In the genomic region with DNA sequence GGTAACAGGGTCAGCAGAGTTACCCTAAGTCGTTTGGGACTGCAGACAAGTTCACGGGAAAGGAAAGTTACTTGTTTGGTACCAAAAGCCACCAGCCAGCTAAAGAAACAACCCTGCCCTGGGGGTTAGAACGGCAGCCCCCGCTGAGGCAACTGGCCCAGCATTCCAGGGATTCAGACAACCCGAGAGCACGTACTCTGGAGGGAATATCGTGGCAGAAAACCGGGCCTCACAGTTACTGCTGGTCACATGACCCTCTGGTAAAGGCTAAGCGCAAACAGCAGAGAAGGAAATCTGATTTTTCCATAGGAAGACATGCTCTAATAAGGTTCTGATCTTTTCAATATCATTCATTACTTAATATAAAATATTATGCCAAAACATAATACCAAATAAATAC, we compare ENCODE assay signal across 32 cellular contexts. TPM values are rescaled to one million over a fixed set of nuclear protein-coding genes. Genes with fewer than 3 reads are reported as not detected.
"Had no signal": no experiment of that assay in that cellular context is flagged by ENCODE, and none has a peak within 500 bp of the region (broad histone marks: within the 10 kb centered on the region; RNA-seq: fewer than 3 reads in every experiment).

No MANE protein-coding gene starts in this region.

- H3K9me3 Mint-ChIP-seq: dendritic cell treated with granulocyte-macrophage colony-stimulating factor and Interleukin-4, amounts not matched to agents 40 ng/mL and 50 ng/mL, for 4 days; endodermal cell; naive thymus-derived CD8-positive, alpha-beta T cell; nephron progenitor cell; stimulated activated naive CD8-positive, alpha-beta T cell treated with anti-CD3 and anti-CD28 coated beads, Interleukin-15, amount 100 ng/mL, for 72 hours had no signal

- H3K36me3 ChIP-seq: colonic mucosa, ovary, suprapubic skin, transverse colon, vagina had no signal

- H3K4me1 ChIP-seq: colonic mucosa, gastrocnemius medialis, psoas muscle, spleen, suprapubic skin, vagina had no signal

- H3K4me3 ChIP-seq: colonic mucosa, gastrocnemius medialis, lung, ovary, psoas muscle, skin epidermis, spleen, suprapubic skin, transverse colon, vagina had no signal

- H3K9me3 ChIP-seq: colonic mucosa, gastrocnemius medialis, ovary, psoas muscle, spleen, suprapubic skin, transverse colon, vagina had no signal

- ATAC-seq: esophagus mucosa; gastrocnemius medialis; left lobe of liver; naive thymus-derived CD8-positive, alpha-beta T cell; psoas muscle; right cardiac atrium; stimulated activated naive CD8-positive, alpha-beta T cell treated with anti-CD3 and anti-CD28 coated beads, Interleukin-15, amount 100 ng/mL, for 72 hours had no signal

- H3K4me3 Mint-ChIP-seq: dendritic cell treated with granulocyte-macrophage colony-stimulating factor and Interleukin-4, amounts not matched to agents 40 ng/mL and 50 ng/mL, for 4 days; endodermal cell; naive thymus-derived CD8-positive, alpha-beta T cell; nephron progenitor cell; stimulated activated naive CD8-positive, alpha-beta T cell treated with anti-CD3 and anti-CD28 coated beads, Interleukin-15, amount 100 ng/mL, for 72 hours had no signal

- DNase-seq: colonic mucosa; effector CD8-positive, alpha-beta T cell; endodermal cell; foreskin fibroblast; gastrocnemius medialis; head of caudate nucleus; kidney; mesenchymal stem cell; midbrain; naive thymus-derived CD8-positive, alpha-beta T cell; nephron progenitor cell; occipital lobe; ovary; posterior cingulate gyrus; psoas muscle; right cardiac atrium; spleen; stimulated activated CD4-positive, alpha-beta T cell treated with anti-CD3 and anti-CD28 coated beads, Interleukin-4, amount 100 ng/mL, for 4 hours; stimulated activated naive CD4-positive, alpha-beta T cell; stimulated activated naive CD8-positive, alpha-beta T cell treated with anti-CD3 and anti-CD28 coated beads, Interleukin-15, amount 100 ng/mL, for 72 hours; transverse colon had no signal

- H3K27me3 ChIP-seq: colonic mucosa, gastrocnemius medialis, ovary, spleen, suprapubic skin, transverse colon, vagina had no signal

- H3K27me3 Mint-ChIP-seq: dendritic cell treated with granulocyte-macrophage colony-stimulating factor and Interleukin-4, amounts not matched to agents 40 ng/mL and 50 ng/mL, for 4 days; naive thymus-derived CD8-positive, alpha-beta T cell; stimulated activated naive CD8-positive, alpha-beta T cell treated with anti-CD3 and anti-CD28 coated beads, Interleukin-15, amount 100 ng/mL, for 72 hours had no signal

- H3K27ac ChIP-seq: colonic mucosa, epithelial cell of prostate, gastrocnemius medialis, ovary, psoas muscle, skin epidermis, spleen, suprapubic skin, transverse colon, vagina had no signal

- H3K27ac Mint-ChIP-seq: dendritic cell treated with granulocyte-macrophage colony-stimulating factor and Interleukin-4, amounts not matched to agents 40 ng/mL and 50 ng/mL, for 4 days; endodermal cell; nephron progenitor cell; stimulated activated naive CD8-positive, alpha-beta T cell treated with anti-CD3 and anti-CD28 coated beads, Interleukin-15, amount 100 ng/mL, for 72 hours had no signal

RNA-seq across cellular contexts. Expression of gene MLANA, which starts 22.5 kb away (rescaled TPM):
- total RNA-seq: colonic mucosa; endodermal cell; esophagus mucosa; gastrocnemius medialis; glomerular endothelial cell; kidney; left lobe of liver; lung; mucosa of gallbladder; naive thymus-derived CD8-positive, alpha-beta T cell; occipital lobe; ovary; psoas muscle; right cardiac atrium; spleen; transverse colon; ureter; vagina had no signal
- polyA plus RNA-seq: lung, ovary, right cardiac atrium, spleen had no signal
